Comparison of ENCODE assay signal across 17 cellular contexts in the genomic region with DNA sequence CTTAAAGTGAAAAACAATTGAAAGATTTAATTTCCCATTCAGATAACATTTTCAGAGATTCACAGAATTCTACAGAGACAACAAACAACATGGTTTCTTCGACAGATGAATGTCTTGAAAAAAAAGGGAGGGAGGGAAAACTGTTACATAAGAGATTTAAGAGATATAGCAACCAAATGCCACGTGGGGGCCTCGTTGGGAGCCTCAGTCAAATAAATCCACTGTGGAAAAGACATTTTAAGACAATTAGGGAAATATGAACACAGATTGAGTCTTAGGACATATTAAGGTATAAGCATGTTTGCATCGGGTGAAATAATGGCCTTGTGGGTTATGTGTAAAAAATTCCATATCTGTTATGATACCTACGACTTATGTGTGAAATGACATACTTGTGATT. TPM values are rescaled to one million over a fixed set of nuclear protein-coding genes. Genes with fewer than 3 reads are reported as not detected.
DNase-seq lines count a peak whose midpoint lies in the region; ATAC-seq and TF ChIP-seq lines count a peak whose summit lies in the region.
"Had no signal": no experiment of that assay in that cellular context is flagged by ENCODE, and none has a peak within 500 bp of the region (broad histone marks: within the 10 kb centered on the region; RNA-seq: fewer than 3 reads in every experiment).

No MANE protein-coding gene starts in this region.

- ATAC-seq in GM21723 (IDR thresholded peaks at IDR 0.05; ENCODE audit: unreplicated experiment), result no peak
- ATAC-seq: heart right ventricle; left colon; naive thymus-derived CD4-positive, alpha-beta T cell; T-cell had no signal

- no peak for DNase-seq in cardiac muscle cell (ENCODE audit: low read depth in 1 of 2, low spot score in 1 of 2)
- DNase-seq in left ventricle myocardium inferior, result no peak
- DNase-seq in NCI-H82 treated with DMSO at 0.1 percent for 48 hours (lab: John Stamatoyannopoulos, UW; ENCODE audit: unreplicated experiment), result peak; percentile 9
- no peak for DNase-seq in chondrocyte (ENCODE audit: low spot score)
- DNase-seq in SKM-1 treated with dmso at 0.1 percent for 144 hours (lab: John Stamatoyannopoulos, UW; ENCODE audit: unreplicated experiment), result no peak
- no peak for DNase-seq in stimulated activated CD4-positive, alpha-beta T cell treated with anti-CD3 and anti-CD28 coated beads, Interleukin-12 subunit alpha, Interleukin-12 subunit beta, amount 100 ng/mL, for 4 hours
- DNase-seq: activated CD4-positive, alpha-beta T cell treated with anti-CD3 and anti-CD28 coated beads for 48 hours; EL; heart right ventricle; KBM-7; left colon; naive thymus-derived CD4-positive, alpha-beta T cell; NCI-H2107; retina; T-cell had no signal

- H3K4me3 ChIP-seq in cardiac muscle cell (no peak overlapping the region), left ventricle myocardium inferior (no peak overlapping the region), subcutaneous abdominal adipose tissue (ENCODE audit: low read depth in 1 of 5, low read length in 5 of 5) (no peak overlapping the region)
- H3K4me3 ChIP-seq: heart right ventricle had no signal

- H3K27ac ChIP-seq in cardiac muscle cell (no peak overlapping the region), left ventricle myocardium inferior (replicated peaks) (no peak overlapping the region), subcutaneous abdominal adipose tissue (ENCODE audit: low read depth, low read length) (peak overlapping the region; percentile 52)
- H3K27ac ChIP-seq: heart right ventricle had no signal

- H3K27me3 Mint-ChIP-seq in chondrocyte (ENCODE audit: low read depth), result no peaks in the 10 kb centered on the region
- H3K27me3 Mint-ChIP-seq: naive thymus-derived CD4-positive, alpha-beta T cell; T-cell had no signal

- no peaks in the 10 kb centered on the region for H3K9me3 Mint-ChIP-seq in chondrocyte (ENCODE audit: low read depth)
- H3K9me3 Mint-ChIP-seq: naive thymus-derived CD4-positive, alpha-beta T cell; T-cell had no signal

- peaks cover 11% of the 10 kb centered on the region for H3K4me1 ChIP-seq in cardiac muscle cell (ENCODE audit: low read depth)
- peaks cover 4% of the 10 kb centered on the region for H3K4me1 ChIP-seq in left ventricle myocardium inferior
- peaks cover 0 to 22% (median 9%) of the 10 kb centered on the region in 5 donors for H3K4me1 ChIP-seq in subcutaneous abdominal adipose tissue (ENCODE audit: control insufficient read depth in 5 of 5, insufficient read depth in 5 of 5, low read length in 5 of 5)

- H3K4me1 Mint-ChIP-seq in chondrocyte (ENCODE audit: low read depth), result peaks cover 5% of the 10 kb centered on the region

- H3K36me3 Mint-ChIP-seq in chondrocyte (ENCODE audit: low read depth), result no peaks in the 10 kb centered on the region
- H3K36me3 Mint-ChIP-seq: naive thymus-derived CD4-positive, alpha-beta T cell; T-cell had no signal

- no peak overlapping the region for H3K4me3 Mint-ChIP-seq in chondrocyte (ENCODE audit: unreplicated experiment)
- H3K4me3 Mint-ChIP-seq: naive thymus-derived CD4-positive, alpha-beta T cell; T-cell had no signal

- TF ChIP-seq CTCF in cardiac muscle cell (IDR thresholded peaks at IDR 0.05; ENCODE audit: low read depth, low read length) (peak; percentile 2), left ventricle myocardium inferior (IDR thresholded peaks at IDR 0.05; ENCODE audit: borderline replicate concordance) (no peak), chondrocyte (IDR thresholded peaks at IDR 0.05) (peak; percentile 66)

- intact Hi-C loops in left ventricle myocardium inferior (cut with micrococcal nuclease), result no loop called here

- peak overlapping the region in 1 of 5 donors; percentile 26 for H3K9ac ChIP-seq in subcutaneous abdominal adipose tissue (ENCODE audit: low read length in 5 of 5)

- H3K27ac Mint-ChIP-seq in chondrocyte (ENCODE audit: unreplicated experiment), result no peak overlapping the region
- H3K27ac Mint-ChIP-seq: T-cell had no signal

- peaks cover 3% of the 10 kb centered on the region for H3K36me3 ChIP-seq in cardiac muscle cell
- peaks cover 13% of the 10 kb centered on the region for H3K36me3 ChIP-seq in left ventricle myocardium inferior
- H3K36me3 ChIP-seq in subcutaneous abdominal adipose tissue (ENCODE audit: control insufficient read depth in 5 of 5, insufficient read depth in 5 of 5, low read length in 5 of 5), result peaks cover 0 to 15% (median 13%) of the 10 kb centered on the region in 5 donors

- H3K9me3 ChIP-seq in cardiac muscle cell (ENCODE audit: low read depth) (no peaks in the 10 kb centered on the region), left ventricle myocardium inferior (replicated peaks) (no peaks in the 10 kb centered on the region), subcutaneous abdominal adipose tissue (ENCODE audit: control insufficient read depth in 5 of 5, low read length in 5 of 5) (no peaks in the 10 kb centered on the region)
- H3K9me3 ChIP-seq: heart right ventricle had no signal

- no peaks in the 10 kb centered on the region for H3K27me3 ChIP-seq in cardiac muscle cell
- H3K27me3 ChIP-seq in left ventricle myocardium inferior (ENCODE audit: low read depth), result no peaks in the 10 kb centered on the region
- no peaks in the 10 kb centered on the region for H3K27me3 ChIP-seq in subcutaneous abdominal adipose tissue (ENCODE audit: control insufficient read depth in 5 of 5, insufficient read depth in 4 of 5, low read length in 5 of 5)
- H3K27me3 ChIP-seq: heart right ventricle had no signal

RNA-seq across cellular contexts. Expression of gene PRRT3, which starts 5.0 kb away (rescaled TPM):
- 9.8 and 11.0 TPM in 2 replicates for total RNA-seq in cardiac muscle cell
- polyA plus RNA-seq in cardiac muscle cell, result 13.6 TPM in 2 replicates
- 0.47 TPM for total RNA-seq in left ventricle myocardium inferior
- 3.9 to 7.6 TPM (median 3.9 TPM) in 3 replicates for total RNA-seq in chondrocyte

RNA-seq across cellular contexts. Expression of gene CRELD1, which starts 23.6 kb away (rescaled TPM):
- 151 and 178 TPM in 2 replicates for total RNA-seq in cardiac muscle cell
- 179 and 225 TPM in 2 replicates for polyA plus RNA-seq in cardiac muscle cell
- 72.3 TPM for total RNA-seq in left ventricle myocardium inferior
- 26.5 to 29.9 TPM (median 28.2 TPM) in 3 replicates for total RNA-seq in chondrocyte

RNA-seq across cellular contexts. Expression of gene EMC3, which starts 29.4 kb away (rescaled TPM):
- total RNA-seq in cardiac muscle cell (40.3 and 40.8 TPM in 2 replicates), left ventricle myocardium inferior (84.7 TPM), chondrocyte (51.5 to 60.0 TPM (median 52.9 TPM) in 3 replicates)
- 98.5 and 102 TPM in 2 replicates for polyA plus RNA-seq in cardiac muscle cell

RNA-seq across cellular contexts. Expression of gene IL17RC, which starts 40.3 kb away (rescaled TPM):
- total RNA-seq in cardiac muscle cell (33.7 and 49.2 TPM in 2 replicates), left ventricle myocardium inferior (35.0 TPM), chondrocyte (20.8 to 26.4 TPM (median 21.3 TPM) in 3 replicates)
- polyA plus RNA-seq in cardiac muscle cell, result 59.8 and 61.2 TPM in 2 replicates

RNA-seq across cellular contexts. Expression of gene IL17RE, which starts 54.6 kb away (rescaled TPM):
- total RNA-seq in cardiac muscle cell (1.3 and 3.7 TPM in 2 replicates), left ventricle myocardium inferior (0.58 TPM), chondrocyte (0.42 to 1.6 TPM (median 0.92 TPM) in 3 replicates)
- 0.89 and 1.2 TPM in 2 replicates for polyA plus RNA-seq in cardiac muscle cell
- polyA plus RNA-seq: naive thymus-derived CD4-positive, alpha-beta T cell had no signal
